ENCODE assay signal across 1 cellular context in genomic region chr2:219079417-219079816, GRCh38.
TF ChIP-seq lines count a peak whose summit lies in the region.

No MANE protein-coding gene starts in this region.

TF ChIP-seq in IMR-90, 13 proteins besides CTCF, POLR2A, EP300 and RAD21 (continued from another document):
- TF ChIP-seq FOS (IDR thresholded peaks at IDR 0.05; ENCODE audit: low read depth, low read length) (no peak), ELK1 (IDR thresholded peaks at IDR 0.05; ENCODE audit: borderline replicate concordance, low read depth, low read length) (no peak), SMC3 (IDR thresholded peaks at IDR 0.05; ENCODE audit: low read depth, low read length) (no peak)
- TF ChIP-seq, protein P1, sequence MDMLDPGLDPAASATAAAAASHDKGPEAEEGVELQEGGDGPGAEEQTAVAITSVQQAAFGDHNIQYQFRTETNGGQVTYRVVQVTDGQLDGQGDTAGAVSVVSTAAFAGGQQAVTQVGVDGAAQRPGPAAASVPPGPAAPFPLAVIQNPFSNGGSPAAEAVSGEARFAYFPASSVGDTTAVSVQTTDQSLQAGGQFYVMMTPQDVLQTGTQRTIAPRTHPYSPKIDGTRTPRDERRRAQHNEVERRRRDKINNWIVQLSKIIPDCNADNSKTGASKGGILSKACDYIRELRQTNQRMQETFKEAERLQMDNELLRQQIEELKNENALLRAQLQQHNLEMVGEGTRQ (IDR thresholded peaks at IDR 0.05; ENCODE audit: low read depth, low read length) = no peak
